16 cellular contexts compared by ENCODE assay signal in genomic region chr20:3915691-3916090, GRCh38.
"Had no signal": no experiment of that assay in that cellular context is flagged by ENCODE, and none has a peak within 500 bp of the region (broad histone marks: within the 10 kb centered on the region; RNA-seq: fewer than 3 reads in every experiment).

No MANE protein-coding gene starts in this region.

- DNase-seq: activated CD4-positive, alpha-beta T cell treated with anti-CD3 and anti-CD28 coated beads, Interleukin-2, amount 50 U/mL, for 4 hours; activated CD8-positive, alpha-beta memory T cell treated with anti-CD3 and anti-CD28 coated beads, Interleukin-2, amount 50 U/mL, for 4 hours; activated effector memory CD4-positive, alpha-beta T cell treated with Interleukin-2 at 50 U/mL for 16 hours; caudate nucleus; colonic mucosa; effector CD8-positive, alpha-beta T cell; gastrocnemius medialis; left lung; mesenchymal stem cell; sigmoid colon; stimulated activated CD4-positive, alpha-beta T cell treated with anti-CD3 and anti-CD28 coated beads, Interleukin-2, amount 100 ng/mL, for 24 hours; stimulated activated naive CD8-positive, alpha-beta T cell treated with anti-CD3 and anti-CD28 coated beads, Interleukin-15, Interleukin-2, amounts not matched to agents 100 U/mL and 50 U/mL, for 24 hours; upper lobe of right lung had no signal

- H3K9me3 Mint-ChIP-seq: nephron had no signal

- H3K4me3 ChIP-seq: colonic mucosa, gastrocnemius medialis, left lung, sigmoid colon, testis, upper lobe of right lung had no signal

- ATAC-seq: gastrocnemius medialis; left lung; stimulated activated naive CD8-positive, alpha-beta T cell treated with anti-CD3 and anti-CD28 coated beads, Interleukin-15, Interleukin-2, amounts not matched to agents 100 U/mL and 50 U/mL, for 24 hours; upper lobe of right lung had no signal

- H3K9me3 ChIP-seq: colonic mucosa, gastrocnemius medialis, left lung, sigmoid colon, testis, upper lobe of right lung had no signal

- H3K4me1 Mint-ChIP-seq: nephron had no signal

- H3K27me3 ChIP-seq: colonic mucosa, gastrocnemius medialis, left lung, sigmoid colon, testis, upper lobe of right lung had no signal

- H3K4me3 Mint-ChIP-seq: nephron had no signal

- H3K27ac ChIP-seq: colonic mucosa, epithelial cell of prostate, gastrocnemius medialis, sigmoid colon, testis, upper lobe of right lung had no signal
